1 cellular context compared by ENCODE assay signal in the genomic region with DNA sequence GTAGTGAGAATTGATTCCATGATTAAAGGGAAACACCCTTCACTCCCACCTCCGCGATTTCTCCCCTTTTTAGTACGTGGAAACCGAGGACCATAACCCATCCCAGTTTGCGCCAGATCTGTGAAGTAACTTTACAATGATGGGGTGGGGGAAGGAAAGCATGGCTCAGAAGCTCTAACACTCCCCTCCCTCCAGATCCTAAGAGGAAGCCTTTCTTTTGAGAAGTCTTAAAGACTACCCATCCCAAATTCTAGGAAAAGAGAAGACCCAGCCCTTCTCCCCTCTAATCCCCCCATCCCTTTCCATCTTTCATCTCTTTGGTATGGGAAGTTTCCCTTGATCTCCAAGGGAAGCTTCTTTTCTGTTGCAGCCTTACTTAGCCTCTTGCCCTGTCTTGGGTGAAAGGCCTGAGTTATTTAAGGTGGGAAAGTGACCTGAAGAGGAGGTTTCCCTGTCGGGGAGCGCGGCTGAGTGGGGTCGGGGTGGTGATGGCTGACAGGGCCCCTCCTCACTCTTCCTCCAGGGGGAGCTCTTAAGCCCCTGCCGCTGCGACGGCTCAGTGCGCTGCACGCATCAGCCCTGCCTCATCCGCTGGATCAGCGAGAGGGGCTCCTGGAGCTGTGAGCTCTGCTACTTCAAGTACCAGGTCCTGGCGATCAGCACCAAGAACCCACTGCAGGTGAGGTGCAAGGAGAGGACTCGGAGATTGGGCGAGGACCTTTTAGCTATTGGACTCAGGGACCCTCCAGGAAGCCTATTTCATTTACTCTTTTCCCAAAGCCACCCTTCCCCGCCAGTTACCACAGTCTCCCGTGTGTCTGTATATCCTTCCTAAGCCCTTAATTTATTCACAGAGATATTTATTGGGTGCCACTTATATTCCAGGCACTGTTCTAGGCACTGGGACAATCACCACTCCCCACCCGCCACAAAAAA.
TF ChIP-seq lines count a peak whose summit lies in the region.

No MANE protein-coding gene starts in this region.

TF ChIP-seq in HepG2, 621 proteins besides CTCF, POLR2A, EP300 and RAD21 (continues in another document):
- TF ChIP-seq RERE (CRISPR knock-in tag; IDR thresholded peaks at IDR 0.05; ENCODE audit: low read depth) (no peak), ETV5 (CRISPR knock-in tag; IDR thresholded peaks at IDR 0.05; ENCODE audit: borderline replicate concordance) (0 out of 2 replicates have a peak, but pooled peaks have one; percentile 23), TIGD3 (CRISPR knock-in tag; IDR thresholded peaks at IDR 0.05; ENCODE audit: borderline replicate concordance) (no peak), SCMH1 (CRISPR knock-in tag; IDR thresholded peaks at IDR 0.05; ENCODE audit: borderline replicate concordance) (no peak), ZNF264 (CRISPR knock-in tag; IDR thresholded peaks at IDR 0.05) (no peak), HNRNPUL1 (IDR thresholded peaks at IDR 0.05; ENCODE audit: low read depth, low read length) (no peak), ZFP36 (IDR thresholded peaks at IDR 0.05; ENCODE audit: borderline replicate concordance, low read depth, low read length, partially characterized antibody) (no peak), KAT2B (IDR thresholded peaks at IDR 0.05; ENCODE audit: borderline replicate concordance, low read depth, low read length) (no peak), HOXA7 (CRISPR knock-in tag; IDR thresholded peaks at IDR 0.05) (no peak), TFAP4 (IDR thresholded peaks at IDR 0.05; ENCODE audit: borderline replicate concordance, low read depth) (no peak), SIN3B (IDR thresholded peaks at IDR 0.05; ENCODE audit: low read length) (no peak), CC2D1A (CRISPR knock-in tag; IDR thresholded peaks at IDR 0.05) (no peak), ZNF879 (CRISPR knock-in tag; IDR thresholded peaks at IDR 0.05) (no peak), RXRA (CRISPR knock-in tag; IDR thresholded peaks at IDR 0.05) (no peak), RARA (CRISPR knock-in tag; IDR thresholded peaks at IDR 0.05) (no peak), SUZ12 (IDR thresholded peaks at IDR 0.05; ENCODE audit: low read depth, low read length) (no peak), PREB (CRISPR knock-in tag; IDR thresholded peaks at IDR 0.05) (no peak), JDP2 (CRISPR knock-in tag; IDR thresholded peaks at IDR 0.05; ENCODE audit: borderline replicate concordance) (no peak), THAP9 (CRISPR knock-in tag; IDR thresholded peaks at IDR 0.05; ENCODE audit: borderline replicate concordance) (no peak), ZNF567 (CRISPR knock-in tag; IDR thresholded peaks at IDR 0.05; ENCODE audit: borderline replicate concordance) (no peak), AKAP8 (CRISPR knock-in tag; IDR thresholded peaks at IDR 0.05) (no peak), NFYC (CRISPR knock-in tag; IDR thresholded peaks at IDR 0.05) (no peak), ZIK1 (CRISPR knock-in tag; IDR thresholded peaks at IDR 0.05; ENCODE audit: borderline replicate concordance, low read depth) (no peak), RORA (CRISPR knock-in tag; IDR thresholded peaks at IDR 0.05) (no peak)
- TF ChIP-seq, protein P1, sequence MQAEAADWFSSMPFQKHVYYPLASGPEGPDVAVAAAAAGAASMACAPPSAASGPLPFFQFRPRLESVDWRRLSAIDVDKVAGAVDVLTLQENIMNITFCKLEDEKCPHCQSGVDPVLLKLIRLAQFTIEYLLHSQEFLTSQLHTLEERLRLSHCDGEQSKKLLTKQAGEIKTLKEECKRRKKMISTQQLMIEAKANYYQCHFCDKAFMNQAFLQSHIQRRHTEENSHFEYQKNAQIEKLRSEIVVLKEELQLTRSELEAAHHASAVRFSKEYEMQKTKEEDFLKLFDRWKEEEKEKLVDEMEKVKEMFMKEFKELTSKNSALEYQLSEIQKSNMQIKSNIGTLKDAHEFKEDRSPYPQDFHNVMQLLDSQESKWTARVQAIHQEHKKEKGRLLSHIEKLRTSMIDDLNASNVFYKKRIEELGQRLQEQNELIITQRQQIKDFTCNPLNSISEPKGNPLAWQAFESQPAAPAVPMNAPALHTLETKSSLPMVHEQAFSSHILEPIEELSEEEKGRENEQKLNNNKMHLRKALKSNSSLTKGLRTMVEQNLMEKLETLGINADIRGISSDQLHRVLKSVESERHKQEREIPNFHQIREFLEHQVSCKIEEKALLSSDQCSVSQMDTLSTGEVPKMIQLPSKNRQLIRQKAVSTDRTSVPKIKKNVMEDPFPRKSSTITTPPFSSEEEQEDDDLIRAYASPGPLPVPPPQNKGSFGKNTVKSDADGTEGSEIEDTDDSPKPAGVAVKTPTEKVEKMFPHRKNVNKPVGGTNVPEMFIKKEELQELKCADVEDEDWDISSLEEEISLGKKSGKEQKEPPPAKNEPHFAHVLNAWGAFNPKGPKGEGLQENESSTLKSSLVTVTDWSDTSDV (CRISPR knock-in tag; IDR thresholded peaks at IDR 0.05) = no peak
- TF ChIP-seq, protein P2, sequence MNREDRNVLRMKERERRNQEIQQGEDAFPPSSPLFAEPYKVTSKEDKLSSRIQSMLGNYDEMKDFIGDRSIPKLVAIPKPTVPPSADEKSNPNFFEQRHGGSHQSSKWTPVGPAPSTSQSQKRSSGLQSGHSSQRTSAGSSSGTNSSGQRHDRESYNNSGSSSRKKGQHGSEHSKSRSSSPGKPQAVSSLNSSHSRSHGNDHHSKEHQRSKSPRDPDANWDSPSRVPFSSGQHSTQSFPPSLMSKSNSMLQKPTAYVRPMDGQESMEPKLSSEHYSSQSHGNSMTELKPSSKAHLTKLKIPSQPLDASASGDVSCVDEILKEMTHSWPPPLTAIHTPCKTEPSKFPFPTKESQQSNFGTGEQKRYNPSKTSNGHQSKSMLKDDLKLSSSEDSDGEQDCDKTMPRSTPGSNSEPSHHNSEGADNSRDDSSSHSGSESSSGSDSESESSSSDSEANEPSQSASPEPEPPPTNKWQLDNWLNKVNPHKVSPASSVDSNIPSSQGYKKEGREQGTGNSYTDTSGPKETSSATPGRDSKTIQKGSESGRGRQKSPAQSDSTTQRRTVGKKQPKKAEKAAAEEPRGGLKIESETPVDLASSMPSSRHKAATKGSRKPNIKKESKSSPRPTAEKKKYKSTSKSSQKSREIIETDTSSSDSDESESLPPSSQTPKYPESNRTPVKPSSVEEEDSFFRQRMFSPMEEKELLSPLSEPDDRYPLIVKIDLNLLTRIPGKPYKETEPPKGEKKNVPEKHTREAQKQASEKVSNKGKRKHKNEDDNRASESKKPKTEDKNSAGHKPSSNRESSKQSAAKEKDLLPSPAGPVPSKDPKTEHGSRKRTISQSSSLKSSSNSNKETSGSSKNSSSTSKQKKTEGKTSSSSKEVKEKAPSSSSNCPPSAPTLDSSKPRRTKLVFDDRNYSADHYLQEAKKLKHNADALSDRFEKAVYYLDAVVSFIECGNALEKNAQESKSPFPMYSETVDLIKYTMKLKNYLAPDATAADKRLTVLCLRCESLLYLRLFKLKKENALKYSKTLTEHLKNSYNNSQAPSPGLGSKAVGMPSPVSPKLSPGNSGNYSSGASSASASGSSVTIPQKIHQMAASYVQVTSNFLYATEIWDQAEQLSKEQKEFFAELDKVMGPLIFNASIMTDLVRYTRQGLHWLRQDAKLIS (CRISPR knock-in tag; IDR thresholded peaks at IDR 0.05) = no peak
- TF ChIP-seq, protein P3, sequence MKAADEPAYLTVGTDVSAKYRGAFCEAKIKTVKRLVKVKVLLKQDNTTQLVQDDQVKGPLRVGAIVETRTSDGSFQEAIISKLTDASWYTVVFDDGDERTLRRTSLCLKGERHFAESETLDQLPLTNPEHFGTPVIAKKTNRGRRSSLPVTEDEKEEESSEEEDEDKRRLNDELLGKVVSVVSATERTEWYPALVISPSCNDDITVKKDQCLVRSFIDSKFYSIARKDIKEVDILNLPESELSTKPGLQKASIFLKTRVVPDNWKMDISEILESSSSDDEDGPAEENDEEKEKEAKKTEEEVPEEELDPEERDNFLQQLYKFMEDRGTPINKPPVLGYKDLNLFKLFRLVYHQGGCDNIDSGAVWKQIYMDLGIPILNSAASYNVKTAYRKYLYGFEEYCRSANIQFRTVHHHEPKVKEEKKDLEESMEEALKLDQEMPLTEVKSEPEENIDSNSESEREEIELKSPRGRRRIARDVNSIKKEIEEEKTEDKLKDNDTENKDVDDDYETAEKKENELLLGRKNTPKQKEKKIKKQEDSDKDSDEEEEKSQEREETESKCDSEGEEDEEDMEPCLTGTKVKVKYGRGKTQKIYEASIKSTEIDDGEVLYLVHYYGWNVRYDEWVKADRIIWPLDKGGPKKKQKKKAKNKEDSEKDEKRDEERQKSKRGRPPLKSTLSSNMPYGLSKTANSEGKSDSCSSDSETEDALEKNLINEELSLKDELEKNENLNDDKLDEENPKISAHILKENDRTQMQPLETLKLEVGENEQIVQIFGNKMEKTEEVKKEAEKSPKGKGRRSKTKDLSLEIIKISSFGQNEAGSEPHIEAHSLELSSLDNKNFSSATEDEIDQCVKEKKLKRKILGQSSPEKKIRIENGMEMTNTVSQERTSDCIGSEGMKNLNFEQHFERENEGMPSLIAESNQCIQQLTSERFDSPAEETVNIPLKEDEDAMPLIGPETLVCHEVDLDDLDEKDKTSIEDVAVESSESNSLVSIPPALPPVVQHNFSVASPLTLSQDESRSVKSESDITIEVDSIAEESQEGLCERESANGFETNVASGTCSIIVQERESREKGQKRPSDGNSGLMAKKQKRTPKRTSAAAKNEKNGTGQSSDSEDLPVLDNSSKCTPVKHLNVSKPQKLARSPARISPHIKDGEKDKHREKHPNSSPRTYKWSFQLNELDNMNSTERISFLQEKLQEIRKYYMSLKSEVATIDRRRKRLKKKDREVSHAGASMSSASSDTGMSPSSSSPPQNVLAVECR (CRISPR knock-in tag; IDR thresholded peaks at IDR 0.05; ENCODE audit: borderline replicate concordance) = no peak
